20 cellular contexts compared by ENCODE assay signal in genomic region chr10:131681122-131681521, GRCh38.
"Had no signal": no experiment of that assay in that cellular context is flagged by ENCODE, and none has a peak within 500 bp of the region (broad histone marks: within the 10 kb centered on the region; RNA-seq: fewer than 3 reads in every experiment).

No MANE protein-coding gene starts in this region.

- H3K36me3 ChIP-seq: esophagus muscularis mucosa, gastrocnemius medialis, heart right ventricle, left lung, lower lobe of right lung, neutrophil, right atrium auricular region, sigmoid colon, uterus had no signal

- H3K4me3 ChIP-seq: esophagus muscularis mucosa, gastrocnemius medialis, heart right ventricle, left lung, lower lobe of right lung, right atrium auricular region, sigmoid colon, skin epidermis, uterus had no signal

- H3K9me3 Mint-ChIP-seq: memory B cell had no signal

- FAIRE-seq: islet of Langerhans had no signal

- H3K4me1 Mint-ChIP-seq: memory B cell, nephron had no signal

- H3K27ac Mint-ChIP-seq: memory B cell had no signal

- DNase-seq: effector memory CD4-positive, alpha-beta T cell; gastrocnemius medialis; heart right ventricle; hypothalamus; lower lobe of right lung; midbrain; sigmoid colon; stimulated activated CD4-positive, alpha-beta T cell treated with anti-CD3 and anti-CD28 coated beads, Interleukin-12 subunit alpha, Interleukin-12 subunit beta, amount 100 ng/mL, for 4 hours; stimulated activated naive CD4-positive, alpha-beta T cell; trophoblast cell; uterus had no signal

- H3K4me3 Mint-ChIP-seq: memory B cell, nephron had no signal

- H3K9me3 ChIP-seq: gastrocnemius medialis, heart right ventricle, left lung, lower lobe of right lung, neutrophil, right atrium auricular region, sigmoid colon, uterus had no signal

- H3K4me1 ChIP-seq: esophagus muscularis mucosa, gastrocnemius medialis, heart right ventricle, left lung, lower lobe of right lung, right atrium auricular region, sigmoid colon, uterus had no signal

- H3K27ac ChIP-seq: epithelial cell of prostate, esophagus muscularis mucosa, gastrocnemius medialis, heart right ventricle, left lung, lower lobe of right lung, neutrophil, right atrium auricular region, sigmoid colon, skin epidermis, uterus had no signal

- ATAC-seq: gastrocnemius medialis, heart right ventricle, left lung, lower lobe of right lung had no signal

- H3K27me3 ChIP-seq: gastrocnemius medialis, right atrium auricular region, uterus had no signal

- H3K36me3 Mint-ChIP-seq: memory B cell had no signal
